ENCODE assay signal across 9 cellular contexts in genomic region chr3:23055733-23056376, GRCh38.
A peak's percentile ranks its signal among the peaks of the same experiment; 100 is the strongest.
DNase-seq lines count a peak whose midpoint lies in the region; ATAC-seq and TF ChIP-seq lines count a peak whose summit lies in the region.
"Had no signal": no experiment of that assay in that cellular context is flagged by ENCODE, and none has a peak within 500 bp of the region (broad histone marks: within the 10 kb centered on the region; RNA-seq: fewer than 3 reads in every experiment).

No MANE protein-coding gene starts in this region.

- H2BK5ac ChIP-seq in mesenchymal stem cell (ENCODE audit: low read depth, low read length, poor library complexity, severe bottlenecking): no peak overlapping the region

- BruUV-seq in PC-3 (replicated peaks; lab: Mats Ljungman, UMichigan): no TSS peak

- CTCF ChIA-PET in PC-3 (lab: Charles Lee): no interaction called here

- no peak overlapping the region for H3K23ac ChIP-seq in mesenchymal stem cell (ENCODE audit: low read length in 2 of 2)

- no peak for TF ChIP-seq POLR2A in Peyer's patch (IDR thresholded peaks at IDR 0.05)

- POLR2A ChIA-PET in PC-3 (lab: Charles Lee; ENCODE audit: unreplicated experiment): no interaction called here

- H3K9me3 ChIP-seq in PC-3 (ENCODE audit: low read length) (no peaks in the 10 kb centered on the region), mesenchymal stem cell (ENCODE audit: control insufficient read depth, low read length) (peaks cover 3% of the 10 kb centered on the region), Peyer's patch (no peaks in the 10 kb centered on the region)
- H3K9me3 ChIP-seq: sigmoid colon had no signal

- H4K20me1 ChIP-seq in PC-3 (ENCODE audit: low read length): no peaks in the 10 kb centered on the region

- no peak overlapping the region for H3K27ac ChIP-seq in PC-3 (ENCODE audit: low read length)
- H3K27ac ChIP-seq in mesenchymal stem cell (ENCODE audit: low read length, poor library complexity, severe bottlenecking): peak overlapping the region; percentile 70
- no peak overlapping the region for H3K27ac ChIP-seq in Peyer's patch
- H3K27ac ChIP-seq: sigmoid colon had no signal

- H3K4ac ChIP-seq in mesenchymal stem cell (ENCODE audit: low read depth in 1 of 2, low read length in 2 of 2): no peak overlapping the region

- H3K9me2 ChIP-seq in PC-3 (replicated peaks; ENCODE audit: low read length): no peaks in the 10 kb centered on the region

- H3K14ac ChIP-seq in mesenchymal stem cell (ENCODE audit: low read length in 2 of 2): no peak overlapping the region

- no peak overlapping the region for H2BK120ac ChIP-seq in mesenchymal stem cell (ENCODE audit: low read depth, low read length)

- no peak overlapping the region for H2BK15ac ChIP-seq in mesenchymal stem cell (ENCODE audit: low read depth, poor library complexity, severe bottlenecking)

- peaks cover 14% of the 10 kb centered on the region for H3K4me1 ChIP-seq in PC-3 (ENCODE audit: insufficient read depth, low read length)
- no peaks in the 10 kb centered on the region for H3K4me1 ChIP-seq in mesenchymal stem cell (ENCODE audit: control insufficient read depth, insufficient read depth, low read depth, low read length)
- H3K4me1 ChIP-seq in Peyer's patch: no peaks in the 10 kb centered on the region

- H4K8ac ChIP-seq in mesenchymal stem cell (ENCODE audit: low read length): no peak overlapping the region

- H3K9ac ChIP-seq in PC-3 (ENCODE audit: low read length): no peak overlapping the region
- peak overlapping the region; percentile 46 for H3K9ac ChIP-seq in mesenchymal stem cell (ENCODE audit: low read length)

- H4K91ac ChIP-seq in mesenchymal stem cell (ENCODE audit: low read length): no peak overlapping the region

- no peaks in the 10 kb centered on the region for H3K36me3 ChIP-seq in PC-3 (ENCODE audit: low read depth, low read length)
- H3K36me3 ChIP-seq in mesenchymal stem cell (ENCODE audit: control insufficient read depth in 1 of 2, insufficient read depth in 2 of 2, low read depth in 1 of 2, low read length in 2 of 2): no peaks in the 10 kb centered on the region
- no peaks in the 10 kb centered on the region for H3K36me3 ChIP-seq in Peyer's patch
- H3K36me3 ChIP-seq: sigmoid colon had no signal

- ATAC-seq in GM18520 (IDR thresholded peaks at IDR 0.05; ENCODE audit: unreplicated experiment) (peak; percentile 49), PC-3 (peak; percentile 97), HG03571 (IDR thresholded peaks at IDR 0.05; ENCODE audit: unreplicated experiment) (no peak)

- H3K79me2 ChIP-seq in PC-3 (ENCODE audit: low read length): no peaks in the 10 kb centered on the region

- H2BK12ac ChIP-seq in mesenchymal stem cell (ENCODE audit: low read length in 2 of 2): no peak overlapping the region

- peak; percentile 92 for DNase-seq in HCEC 1CT
- DNase-seq in PC-3: peak; percentile 86
- peak; percentile 62 for DNase-seq in mesenchymal stem cell
- no peak for DNase-seq in Peyer's patch
- DNase-seq in activated CD8-positive, alpha-beta memory T cell treated with anti-CD3 and anti-CD28 coated beads, Interleukin-2, amount 50 U/mL, for 48 hours: no peak
- DNase-seq in NCI-H524 (lab: John Stamatoyannopoulos, UW): no peak
- DNase-seq: sigmoid colon had no signal

- intact Hi-C loops in PC-3 (cut with micrococcal nuclease): no loop called here

- no peak overlapping the region for H2AK5ac ChIP-seq in mesenchymal stem cell (ENCODE audit: low read length, severe bottlenecking)

- no peaks in the 10 kb centered on the region for H3K79me1 ChIP-seq in mesenchymal stem cell (replicated peaks; ENCODE audit: low read length, poor library complexity, severe bottlenecking)

- no peak overlapping the region for H2AFZ ChIP-seq in PC-3 (ENCODE audit: low read length)
- no peak overlapping the region for H2AFZ ChIP-seq in mesenchymal stem cell (ENCODE audit: low read depth, low read length)

- no peak for TF ChIP-seq CTCF in PC-3 (conservative IDR thresholded peaks at IDR 0.05; ENCODE audit: low read depth, low read length)
- TF ChIP-seq CTCF in Peyer's patch (IDR thresholded peaks at IDR 0.05): no peak

- H3K18ac ChIP-seq in mesenchymal stem cell (ENCODE audit: low read depth in 1 of 2, low read length in 2 of 2): no peak overlapping the region

- WGBS in mesenchymal stem cell: 63% methylated on average over 1 of the region's 2 CpGs

- H3K4me3 ChIP-seq in PC-3 (ENCODE audit: low read length) (no peak overlapping the region), mesenchymal stem cell (ENCODE audit: insufficient read depth in 1 of 2, low read depth in 1 of 2, low read length in 2 of 2) (no peak overlapping the region), Peyer's patch (no peak overlapping the region)
- H3K4me3 ChIP-seq: sigmoid colon had no signal

- no peaks in the 10 kb centered on the region for H3K27me3 ChIP-seq in PC-3 (ENCODE audit: low read length)
- H3K27me3 ChIP-seq in mesenchymal stem cell (ENCODE audit: control insufficient read depth in 1 of 2, insufficient read depth in 1 of 2, low read length in 2 of 2): peaks cover 0 to 4% of the 10 kb centered on the region in 2 experiments
- no peaks in the 10 kb centered on the region for H3K27me3 ChIP-seq in Peyer's patch
- H3K27me3 ChIP-seq: sigmoid colon had no signal

- H3F3A ChIP-seq in PC-3 (ENCODE audit: low read length, unreplicated experiment): no peaks in the 10 kb centered on the region

- H3K4me2 ChIP-seq in PC-3 (ENCODE audit: low read length) (peak overlapping the region; percentile 33), mesenchymal stem cell (ENCODE audit: low read length, poor library complexity, severe bottlenecking) (no peak overlapping the region)

Comparison
In these comparisons a context has a peak if more than half of its experiments do, and no peak if none do; other contexts are left out.
1. DNase-seq: peak in HCEC 1CT (single experiment), PC-3 (single experiment) and mesenchymal stem cell (single experiment); none in Peyer's patch (0 of 3), activated CD8-positive, alpha-beta memory T cell treated with anti-CD3 and anti-CD28 coated beads, Interleukin-2, amount 50 U/mL, for 48 hours (single experiment) and NCI-H524 (0 of 2).